ENCODE assay signal across 8 cellular contexts in genomic region chr17:1561420-1562177, GRCh38. TPM values are rescaled to one million over a fixed set of nuclear protein-coding genes. Genes with fewer than 3 reads are reported as not detected.
DNase-seq lines count a peak whose midpoint lies in the region; ATAC-seq and TF ChIP-seq lines count a peak whose summit lies in the region.

No MANE protein-coding gene starts in this region.

- H3K27me3 Mint-ChIP-seq in T-helper 2 cell treated with Interferon-gamma antibody and Interleukin-4, amounts not matched to agents 5 μg/mL and 100 μg/mL, for 36 hours (ENCODE audit: low read depth) = peaks cover 2% of the 10 kb centered on the region

- peaks cover 30% of the 10 kb centered on the region for H3K4me1 Mint-ChIP-seq in T-helper 2 cell treated with Interferon-gamma antibody and Interleukin-4, amounts not matched to agents 5 μg/mL and 100 μg/mL, for 36 hours (ENCODE audit: low read depth)
- H3K4me1 Mint-ChIP-seq in stimulated activated effector memory CD8-positive, alpha-beta T cell treated with anti-CD3 and anti-CD28 coated beads, Interleukin-12 subunit alpha, Interleukin-12 subunit beta, amount 100 ng/mL, for 72 hours = peaks cover 41% of the 10 kb centered on the region

- no peaks in the 10 kb centered on the region for H3K9me3 Mint-ChIP-seq in T-helper 2 cell treated with Interferon-gamma antibody and Interleukin-4, amounts not matched to agents 5 μg/mL and 100 μg/mL, for 36 hours
- no peaks in the 10 kb centered on the region for H3K9me3 Mint-ChIP-seq in stimulated activated effector memory CD8-positive, alpha-beta T cell treated with anti-CD3 and anti-CD28 coated beads, Interleukin-12 subunit alpha, Interleukin-12 subunit beta, amount 100 ng/mL, for 72 hours

- H3K36me3 Mint-ChIP-seq in T-helper 2 cell treated with Interferon-gamma antibody and Interleukin-4, amounts not matched to agents 5 μg/mL and 100 μg/mL, for 36 hours (ENCODE audit: low read depth) = peaks cover 10% of the 10 kb centered on the region
- H3K36me3 Mint-ChIP-seq in stimulated activated effector memory CD8-positive, alpha-beta T cell treated with anti-CD3 and anti-CD28 coated beads, Interleukin-12 subunit alpha, Interleukin-12 subunit beta, amount 100 ng/mL, for 72 hours = peaks cover 22% of the 10 kb centered on the region

- no peaks in the 10 kb centered on the region for H3K27me3 ChIP-seq in GM06990 (replicated peaks; ENCODE audit: control insufficient read depth, insufficient read depth, low read length)

- DNase-seq in GM06990 (ENCODE audit: extremely low read depth, insufficient read length) (peak; percentile 49), cardiac fibroblast (ENCODE audit: low read depth in 2 of 2) (peak; percentile 22 to 31), left lobe of liver (ENCODE audit: low spot score) (no peak), DMS79 (lab: John Stamatoyannopoulos, UW) (no peak)
- peak; percentile 40 for DNase-seq in T-helper 2 cell treated with Interferon-gamma antibody and Interleukin-4, amounts not matched to agents 5 μg/mL and 100 μg/mL, for 36 hours (ENCODE audit: low spot score)
- DNase-seq in stimulated activated effector memory CD8-positive, alpha-beta T cell treated with anti-CD3 and anti-CD28 coated beads, Interleukin-12 subunit alpha, Interleukin-12 subunit beta, amount 100 ng/mL, for 72 hours (ENCODE audit: low spot score in 2 of 2) = peak; percentile 28 to 69
- no peak for DNase-seq in effector CD8-positive, alpha-beta T cell (lab: John Stamatoyannopoulos, UW)

- H3K4me3 ChIP-seq in GM06990 (replicated peaks; ENCODE audit: low read depth, low read length) (peak overlapping the region; percentile 84), cardiac fibroblast (replicated peaks in 1 of 2; ENCODE audit: low read depth in 2 of 2, low read length in 2 of 2) (peak overlapping the region; percentile 46 to 78)

- H3K27ac Mint-ChIP-seq in T-helper 2 cell treated with Interferon-gamma antibody and Interleukin-4, amounts not matched to agents 5 μg/mL and 100 μg/mL, for 36 hours = peak overlapping the region; percentile 52
- peak overlapping the region; percentile 86 for H3K27ac Mint-ChIP-seq in stimulated activated effector memory CD8-positive, alpha-beta T cell treated with anti-CD3 and anti-CD28 coated beads, Interleukin-12 subunit alpha, Interleukin-12 subunit beta, amount 100 ng/mL, for 72 hours

- peaks cover 2% of the 10 kb centered on the region; the same call in 1 of the 2 replicates for H3K36me3 ChIP-seq in GM06990 (ENCODE audit: control insufficient read depth, insufficient read depth, low read length)

- H3K4me3 Mint-ChIP-seq in T-helper 2 cell treated with Interferon-gamma antibody and Interleukin-4, amounts not matched to agents 5 μg/mL and 100 μg/mL, for 36 hours = peak overlapping the region; percentile 85
- peak overlapping the region; percentile 74 for H3K4me3 Mint-ChIP-seq in stimulated activated effector memory CD8-positive, alpha-beta T cell treated with anti-CD3 and anti-CD28 coated beads, Interleukin-12 subunit alpha, Interleukin-12 subunit beta, amount 100 ng/mL, for 72 hours

- peak; percentile 13 for TF ChIP-seq CTCF in GM06990 (IDR thresholded peaks at IDR 0.05; ENCODE audit: insufficient read depth, low read length, poor library complexity, severe bottlenecking)
- TF ChIP-seq CTCF in cardiac fibroblast (IDR thresholded peaks at IDR 0.05; ENCODE audit: low read depth, low read length) = peak; percentile 5

- ATAC-seq in HG02885 (IDR thresholded peaks at IDR 0.05; ENCODE audit: poor library complexity, unreplicated experiment) = peak; percentile 24
- peak; percentile 48 for ATAC-seq in left lobe of liver
- ATAC-seq in stimulated activated effector memory CD8-positive, alpha-beta T cell treated with anti-CD3 and anti-CD28 coated beads, Interleukin-12 subunit alpha, Interleukin-12 subunit beta, amount 100 ng/mL, for 72 hours = peak; percentile 59

RNA-seq across cellular contexts. Expression of gene PITPNA, which starts 1.0 kb away (rescaled TPM):
- total RNA-seq in left lobe of liver = 29.0 TPM

RNA-seq across cellular contexts. Expression of gene INPP5K, which starts 45.2 kb away (rescaled TPM):
- total RNA-seq in left lobe of liver = 11.9 TPM

Comparison
In these comparisons a context has a peak if more than half of its experiments do, and no peak if none do; other contexts are left out.
1. DNase-seq: peak in GM06990 (single experiment), T-helper 2 cell treated with Interferon-gamma antibody and Interleukin-4, amounts not matched to agents 5 μg/mL and 100 μg/mL, for 36 hours (single experiment), cardiac fibroblast (2 of 2) and stimulated activated effector memory CD8-positive, alpha-beta T cell treated with anti-CD3 and anti-CD28 coated beads, Interleukin-12 subunit alpha, Interleukin-12 subunit beta, amount 100 ng/mL, for 72 hours (2 of 2); none in left lobe of liver (single experiment), effector CD8-positive, alpha-beta T cell (single experiment) and DMS79 (single experiment).
2. Peak in every context shown above with its lines, with median percentiles within 50 percentile points of each other: ATAC-seq.